In genomic region chr2:172081248-172082022, GRCh38 we compare ENCODE assay signal across 13 cellular contexts. TPM values are rescaled to one million over a fixed set of nuclear protein-coding genes. Genes with fewer than 3 reads are reported as not detected.
DNase-seq lines count a peak whose midpoint lies in the region; ATAC-seq and TF ChIP-seq lines count a peak whose summit lies in the region.
"Had no signal": no experiment of that assay in that cellular context is flagged by ENCODE, and none has a peak within 500 bp of the region (broad histone marks: within the 10 kb centered on the region; RNA-seq: fewer than 3 reads in every experiment).

No MANE protein-coding gene starts in this region.

- H3K27me3 ChIP-seq in CD4-positive, CD25-positive, alpha-beta regulatory T cell (ENCODE audit: control insufficient read depth, insufficient read depth, low read length), result peaks cover 62% of the 10 kb centered on the region

- TF ChIP-seq CTCF in GM10266 (IDR thresholded peaks at IDR 0.05; ENCODE audit: control insufficient read depth, insufficient read depth, low read depth, missing control alignments), result no peak

- no peaks in the 10 kb centered on the region for H3K36me3 ChIP-seq in CD4-positive, CD25-positive, alpha-beta regulatory T cell (ENCODE audit: control insufficient read depth, insufficient read depth, low read length)
- H3K36me3 ChIP-seq: BLaER1 had no signal

- H3K9me3 ChIP-seq in CD4-positive, CD25-positive, alpha-beta regulatory T cell (ENCODE audit: control insufficient read depth in 2 of 2, low read length in 2 of 2), result peaks cover 0 to 11% of the 10 kb centered on the region in 2 experiments

- no peak overlapping the region for H3K27ac ChIP-seq in CD4-positive, CD25-positive, alpha-beta regulatory T cell (ENCODE audit: insufficient read depth, low read length, poor library complexity, severe bottlenecking)
- H3K27ac ChIP-seq: BLaER1 had no signal

- peaks cover 96% of the 10 kb centered on the region for H3K27me3 Mint-ChIP-seq in CD4-positive, CD25-positive, alpha-beta regulatory T cell
- peaks cover 88% of the 10 kb centered on the region for H3K27me3 Mint-ChIP-seq in central memory CD8-positive, alpha-beta T cell
- H3K27me3 Mint-ChIP-seq in naive B cell, result peaks cover 59 to 86% (median 72%) of the 10 kb centered on the region in 3 donors

- H3K4me1 Mint-ChIP-seq in CD4-positive, CD25-positive, alpha-beta regulatory T cell, result peaks cover 13 to 55% (median 36%) of the 10 kb centered on the region in 4 donors
- H3K4me1 Mint-ChIP-seq in central memory CD8-positive, alpha-beta T cell, result peaks cover 33% of the 10 kb centered on the region
- H3K4me1 Mint-ChIP-seq in naive B cell, result peaks cover 14 to 35% (median 29%) of the 10 kb centered on the region in 3 donors

- no peak overlapping the region for H3K4me3 ChIP-seq in CD4-positive, CD25-positive, alpha-beta regulatory T cell (ENCODE audit: low read depth, low read length)
- H3K4me3 ChIP-seq: BLaER1 had no signal

- H3K4me1 ChIP-seq in CD4-positive, CD25-positive, alpha-beta regulatory T cell (ENCODE audit: control insufficient read depth, insufficient read depth, low read length, poor library complexity, severe bottlenecking), result peaks cover 41% of the 10 kb centered on the region

- H3K27ac Mint-ChIP-seq in CD4-positive, CD25-positive, alpha-beta regulatory T cell, result peak overlapping the region in 1 of 3 donors; percentile 10
- H3K27ac Mint-ChIP-seq in central memory CD8-positive, alpha-beta T cell (ENCODE audit: low read depth), result peak overlapping the region; percentile 68
- peak overlapping the region in 4 of 6 donors; percentile 78 to 94 (median 82) for H3K27ac Mint-ChIP-seq in naive B cell

- peak overlapping the region; percentile 8 to 97 (median 65) for H3K4me3 Mint-ChIP-seq in CD4-positive, CD25-positive, alpha-beta regulatory T cell
- H3K4me3 Mint-ChIP-seq in central memory CD8-positive, alpha-beta T cell, result no peak overlapping the region
- peak overlapping the region in 4 of 8 donors; percentile 12 to 61 (median 33) for H3K4me3 Mint-ChIP-seq in naive B cell

- no peak for ATAC-seq in CD4-positive, CD25-positive, alpha-beta regulatory T cell (ENCODE audit: low read depth in 2 of 2)
- ATAC-seq in central memory CD8-positive, alpha-beta T cell (replicated peaks; ENCODE audit: extremely low read depth, poor library complexity, severe bottlenecking), result no peak
- ATAC-seq in naive B cell (ENCODE audit: low read depth in 2 of 2), result no peak
- no peak for ATAC-seq in GM18519 (IDR thresholded peaks at IDR 0.05; ENCODE audit: low FRiP score, unreplicated experiment)

- H3K9me3 Mint-ChIP-seq in CD4-positive, CD25-positive, alpha-beta regulatory T cell, result peaks cover 0 to 15% (median 2%) of the 10 kb centered on the region in 7 donors
- H3K9me3 Mint-ChIP-seq in central memory CD8-positive, alpha-beta T cell, result no peaks in the 10 kb centered on the region
- peaks cover 0 to 28% (median 23%) of the 10 kb centered on the region in 7 donors for H3K9me3 Mint-ChIP-seq in naive B cell

- no peaks in the 10 kb centered on the region for H3K36me3 Mint-ChIP-seq in CD4-positive, CD25-positive, alpha-beta regulatory T cell
- H3K36me3 Mint-ChIP-seq in central memory CD8-positive, alpha-beta T cell (ENCODE audit: insufficient read depth), result peaks cover 36% of the 10 kb centered on the region
- H3K36me3 Mint-ChIP-seq in naive B cell, result no peaks in the 10 kb centered on the region

- peak in 1 of 3 donors; percentile 20 for DNase-seq in CD4-positive, CD25-positive, alpha-beta regulatory T cell
- DNase-seq in GM10266 (ENCODE audit: extremely low spot score), result peak; percentile 18
- no peak for DNase-seq in central memory CD8-positive, alpha-beta T cell (ENCODE audit: low spot score in 2 of 2)
- no peak for DNase-seq in naive B cell
- no peak for DNase-seq in SK-N-DZ (ENCODE audit: low spot score)
- DNase-seq in AML-193 (lab: John Stamatoyannopoulos, UW), result no peak
- DNase-seq: activated CD4-positive, alpha-beta T cell treated with anti-CD3 and anti-CD28 coated beads, Interleukin-2, amount 50 U/mL, for 4 hours; activated effector memory CD4-positive, alpha-beta T cell treated with anti-CD3 and anti-CD28 coated beads, Interleukin-2, amount 50 U/mL, for 16 hours; NCI-H1105 treated with DMSO at 0.1 percent for 48 hours had no signal

RNA-seq across cellular contexts. Expression of gene DLX1, which starts 3.9 kb away (rescaled TPM):
- total RNA-seq in CD4-positive, CD25-positive, alpha-beta regulatory T cell, result not detected
- polyA plus RNA-seq in CD4-positive, CD25-positive, alpha-beta regulatory T cell, result not detected
- polyA plus RNA-seq in naive B cell (ENCODE audit: low read depth in 6 of 6), result not detected
- polyA plus RNA-seq in SK-N-DZ (2014; cell fraction: cytosol; rRNA removed), result 0.41 and 1.5 TPM in 2 replicates
- 0.69 and 0.91 TPM in 2 replicates for polyA plus RNA-seq in SK-N-DZ (2014; cell fraction: nucleus; rRNA removed)
- total RNA-seq: fibroblast of villous mesenchyme, liver had no signal
- polyA plus RNA-seq: liver had no signal

RNA-seq across cellular contexts. Expression of gene DLX2, which starts 21.3 kb away (rescaled TPM):
- total RNA-seq in CD4-positive, CD25-positive, alpha-beta regulatory T cell, result 0.47 TPM
- not detected for polyA plus RNA-seq in CD4-positive, CD25-positive, alpha-beta regulatory T cell
- not detected for polyA plus RNA-seq in naive B cell (ENCODE audit: low read depth in 6 of 6)
- polyA plus RNA-seq in SK-N-DZ (2014; cell fraction: cytosol; rRNA removed), result 0.36 TPM in 1 of 2 replicates, not detected in the other
- polyA plus RNA-seq in SK-N-DZ (2014; cell fraction: nucleus; rRNA removed), result 0.65 TPM in 1 of 2 replicates, not detected in the other
- total RNA-seq: liver had no signal
- polyA plus RNA-seq: liver had no signal
